In genomic region chr14:99199854-99200653, GRCh38 we compare ENCODE assay signal across 10 cellular contexts.
DNase-seq lines count a peak whose midpoint lies in the region; ATAC-seq and TF ChIP-seq lines count a peak whose summit lies in the region.
"Had no signal": no experiment of that assay in that cellular context is flagged by ENCODE, and none has a peak within 500 bp of the region (broad histone marks: within the 10 kb centered on the region; RNA-seq: fewer than 3 reads in every experiment).

No MANE protein-coding gene starts in this region.

- no peak for TF ChIP-seq EP300 in upper lobe of left lung (IDR thresholded peaks at IDR 0.05)

- H3K79me2 ChIP-seq in GM23338 (replicated peaks; ENCODE audit: insufficient read depth), result peaks cover 48% of the 10 kb centered on the region

- no peaks in the 10 kb centered on the region; the same call in 1 of the 2 replicates for H3F3A ChIP-seq in GM23338 (replicated peaks; ENCODE audit: low read depth)

- H3K27me3 ChIP-seq in CD4-positive, CD25-positive, alpha-beta regulatory T cell (ENCODE audit: control insufficient read depth, insufficient read depth, low read length), result no peaks in the 10 kb centered on the region
- H3K27me3 ChIP-seq in kidney epithelial cell (ENCODE audit: control insufficient read depth, insufficient read depth, low read length) (peaks cover 10% of the 10 kb centered on the region), GM23338 (ENCODE audit: insufficient read depth) (no peaks in the 10 kb centered on the region), upper lobe of left lung (no peaks in the 10 kb centered on the region)

- no peak overlapping the region for H2AFZ ChIP-seq in GM23338

- H3K36me3 Mint-ChIP-seq in CD4-positive, CD25-positive, alpha-beta regulatory T cell, result peaks cover 46% of the 10 kb centered on the region
- no peaks in the 10 kb centered on the region for H3K36me3 Mint-ChIP-seq in HFFc6 (ENCODE audit: low read depth)
- peaks cover 51% of the 10 kb centered on the region for H3K36me3 Mint-ChIP-seq in activated T-helper 2 cell treated with anti-CD3 and anti-CD28 coated beads, Interferon-gamma antibody, Interleukin-2, Interleukin-4, amounts not matched to agents 10 μg/mL and 5 μg/mL and 100 μg/mL, durations not matched to agents 14 hours and 24 hours and 36 hours (ENCODE audit: low read depth)
- H3K36me3 Mint-ChIP-seq in GM23338 (ENCODE audit: low read depth), result no peaks in the 10 kb centered on the region; the same call in 2 of the 3 replicates

- no peaks in the 10 kb centered on the region for H3K9me2 ChIP-seq in GM23338 (ENCODE audit: insufficient read depth)

- no peak for TF ChIP-seq POLR2A in upper lobe of left lung (IDR thresholded peaks at IDR 0.05)

- peaks cover 100% of the 10 kb centered on the region for H3K4me1 ChIP-seq in CD4-positive, CD25-positive, alpha-beta regulatory T cell (ENCODE audit: control insufficient read depth, insufficient read depth, low read length, poor library complexity, severe bottlenecking)
- peaks cover 22% of the 10 kb centered on the region for H3K4me1 ChIP-seq in GM23338 (ENCODE audit: insufficient read depth)
- no peaks in the 10 kb centered on the region for H3K4me1 ChIP-seq in upper lobe of left lung

- peak overlapping the region; percentile 75 for H3K27ac ChIP-seq in CD4-positive, CD25-positive, alpha-beta regulatory T cell (ENCODE audit: insufficient read depth, low read length, poor library complexity, severe bottlenecking)
- no peak overlapping the region; the same call in 1 of the 2 replicates for H3K27ac ChIP-seq in GM23338 (ENCODE audit: low read depth)
- no peak overlapping the region for H3K27ac ChIP-seq in upper lobe of left lung

- TF ChIP-seq CTCF in HFFc6 (IDR thresholded peaks at IDR 0.05), result peak; percentile 16; the same call in 1 of the 2 replicates
- peak; percentile 3 for TF ChIP-seq CTCF in kidney epithelial cell (IDR thresholded peaks at IDR 0.05; ENCODE audit: insufficient read depth, low read length, poor library complexity, severe bottlenecking)
- peak in 1 of 2 experiments; percentile 24; a peak in 1 of 4 replicates for TF ChIP-seq CTCF in GM23338 (conservative IDR thresholded peaks at IDR 0.05; ENCODE audit: low read depth in 2 of 2)
- TF ChIP-seq CTCF in upper lobe of left lung (IDR thresholded peaks at IDR 0.05), result no peak

- H3K4me3 ChIP-seq in CD4-positive, CD25-positive, alpha-beta regulatory T cell (ENCODE audit: low read depth, low read length), result no peak overlapping the region
- H3K4me3 ChIP-seq in kidney epithelial cell (ENCODE audit: low read depth, low read length) (no peak overlapping the region), GM23338 (no peak overlapping the region), upper lobe of left lung (no peak overlapping the region)
- H3K4me3 ChIP-seq: spleen had no signal

- no peak overlapping the region for H3K4me2 ChIP-seq in GM23338

- H3K27ac Mint-ChIP-seq in CD4-positive, CD25-positive, alpha-beta regulatory T cell, result peak overlapping the region; percentile 79 to 94 (median 92)
- no peak overlapping the region for H3K27ac Mint-ChIP-seq in HFFc6
- H3K27ac Mint-ChIP-seq in activated T-helper 2 cell treated with anti-CD3 and anti-CD28 coated beads, Interferon-gamma antibody, Interleukin-2, Interleukin-4, amounts not matched to agents 10 μg/mL and 5 μg/mL and 100 μg/mL, durations not matched to agents 14 hours and 24 hours and 36 hours, result peak overlapping the region; percentile 21
- no peak overlapping the region; the same call in 1 of the 2 replicates for H3K27ac Mint-ChIP-seq in GM23338

- H3K4me1 Mint-ChIP-seq in CD4-positive, CD25-positive, alpha-beta regulatory T cell, result peaks cover 28 to 100% (median 73%) of the 10 kb centered on the region in 4 donors
- H3K4me1 Mint-ChIP-seq in HFFc6 (ENCODE audit: low read depth) (no peaks in the 10 kb centered on the region), GM23338 (peaks cover 28% of the 10 kb centered on the region)
- peaks cover 81% of the 10 kb centered on the region for H3K4me1 Mint-ChIP-seq in activated T-helper 2 cell treated with anti-CD3 and anti-CD28 coated beads, Interferon-gamma antibody, Interleukin-2, Interleukin-4, amounts not matched to agents 10 μg/mL and 5 μg/mL and 100 μg/mL, durations not matched to agents 14 hours and 24 hours and 36 hours (ENCODE audit: low read depth)

- intact Hi-C loops in activated T-helper 2 cell treated with anti-CD3 and anti-CD28 coated beads, Interferon-gamma antibody, Interleukin-2, Interleukin-4, amounts not matched to agents 10 μg/mL and 5 μg/mL and 100 μg/mL, durations not matched to agents 14 hours and 24 hours and 36 hours (cut with micrococcal nuclease), result no loop called here

- peaks cover 83% of the 10 kb centered on the region for H3K36me3 ChIP-seq in CD4-positive, CD25-positive, alpha-beta regulatory T cell (ENCODE audit: control insufficient read depth, insufficient read depth, low read length)
- H3K36me3 ChIP-seq in kidney epithelial cell (ENCODE audit: control insufficient read depth, insufficient read depth, low read length) (no peaks in the 10 kb centered on the region), GM23338 (ENCODE audit: insufficient read depth) (no peaks in the 10 kb centered on the region), upper lobe of left lung (no peaks in the 10 kb centered on the region)
- H3K36me3 ChIP-seq: spleen had no signal

- H3K27me3 Mint-ChIP-seq in CD4-positive, CD25-positive, alpha-beta regulatory T cell, result no peaks in the 10 kb centered on the region
- H3K27me3 Mint-ChIP-seq in HFFc6 (ENCODE audit: insufficient read depth), result peaks cover 12% of the 10 kb centered on the region
- no peaks in the 10 kb centered on the region for H3K27me3 Mint-ChIP-seq in activated T-helper 2 cell treated with anti-CD3 and anti-CD28 coated beads, Interferon-gamma antibody, Interleukin-2, Interleukin-4, amounts not matched to agents 10 μg/mL and 5 μg/mL and 100 μg/mL, durations not matched to agents 14 hours and 24 hours and 36 hours (ENCODE audit: low read depth)
- H3K27me3 Mint-ChIP-seq in GM23338 (ENCODE audit: insufficient read depth, low read depth, poor library complexity), result peaks cover 28% of the 10 kb centered on the region

- H3K9me3 Mint-ChIP-seq in CD4-positive, CD25-positive, alpha-beta regulatory T cell, result peaks cover 0 to 2% (median 0%) of the 10 kb centered on the region in 7 donors
- peaks cover 6% of the 10 kb centered on the region; the same call in 1 of the 2 replicates for H3K9me3 Mint-ChIP-seq in HFFc6
- no peaks in the 10 kb centered on the region for H3K9me3 Mint-ChIP-seq in activated T-helper 2 cell treated with anti-CD3 and anti-CD28 coated beads, Interferon-gamma antibody, Interleukin-2, Interleukin-4, amounts not matched to agents 10 μg/mL and 5 μg/mL and 100 μg/mL, durations not matched to agents 14 hours and 24 hours and 36 hours
- no peaks in the 10 kb centered on the region for H3K9me3 Mint-ChIP-seq in GM23338

- H3K4me3 Mint-ChIP-seq in CD4-positive, CD25-positive, alpha-beta regulatory T cell, result peak overlapping the region; percentile 24 to 85 (median 78)
- H3K4me3 Mint-ChIP-seq in HFFc6, result no peak overlapping the region
- no peak overlapping the region for H3K4me3 Mint-ChIP-seq in activated T-helper 2 cell treated with anti-CD3 and anti-CD28 coated beads, Interferon-gamma antibody, Interleukin-2, Interleukin-4, amounts not matched to agents 10 μg/mL and 5 μg/mL and 100 μg/mL, durations not matched to agents 14 hours and 24 hours and 36 hours (ENCODE audit: low read depth)
- no peak overlapping the region for H3K4me3 Mint-ChIP-seq in GM23338

- no peak for ATAC-seq in CD4-positive, CD25-positive, alpha-beta regulatory T cell (ENCODE audit: low read depth in 2 of 2)
- ATAC-seq in GM23338 (no peak), upper lobe of left lung (ENCODE audit: low FRiP score in 2 of 2) (no peak), GM18517 (IDR thresholded peaks at IDR 0.05; ENCODE audit: unreplicated experiment) (no peak)

- whole genome bisulfite sequencing in upper lobe of left lung, 2 donors, result 69 to 72% methylated on average over 11 to 15 of the region's 16 CpGs

- H3K9me3 ChIP-seq in CD4-positive, CD25-positive, alpha-beta regulatory T cell (ENCODE audit: control insufficient read depth in 2 of 2, low read length in 2 of 2), result no peaks in the 10 kb centered on the region
- no peaks in the 10 kb centered on the region for H3K9me3 ChIP-seq in upper lobe of left lung
- H3K9me3 ChIP-seq: spleen had no signal

- DNase-seq in CD4-positive, CD25-positive, alpha-beta regulatory T cell, result no peak
- no peak for DNase-seq in HFFc6
- DNase-seq in activated T-helper 2 cell treated with anti-CD3 and anti-CD28 coated beads, Interferon-gamma antibody, Interleukin-2, Interleukin-4, amounts not matched to agents 10 μg/mL and 5 μg/mL and 100 μg/mL, durations not matched to agents 14 hours and 24 hours and 36 hours (ENCODE audit: low spot score), result no peak
- no peak for DNase-seq in kidney epithelial cell (ENCODE audit: low read depth)
- no peak for DNase-seq in NOMO-1 treated with DMSO at 0.1 percent for 48 hours (lab: John Stamatoyannopoulos, UW; ENCODE audit: unreplicated experiment)
- no peak for DNase-seq in GM23338 (ENCODE audit: low spot score)
- no peak for DNase-seq in upper lobe of left lung
- DNase-seq: spleen, SW 1271 had no signal

- H4K20me1 ChIP-seq in GM23338 (replicated peaks; ENCODE audit: insufficient read depth), result peaks cover 3% of the 10 kb centered on the region; the same call in 1 of the 2 replicates

TF ChIP-seq in GM23338, 12 proteins besides CTCF, POLR2A, EP300 and RAD21 (continues in another document):
- TF ChIP-seq ZNF331 (CRISPR knock-in tag; IDR thresholded peaks at IDR 0.05; ENCODE audit: low read depth), result no peak
- no peak for TF ChIP-seq EZH2 (IDR thresholded peaks at IDR 0.05; ENCODE audit: low read depth, unreplicated experiment)

Comparison
In these comparisons a context has a peak if more than half of its experiments do, and no peak if none do; other contexts are left out.
1. H3K27ac Mint-ChIP-seq: peak in CD4-positive, CD25-positive, alpha-beta regulatory T cell (3 of 3) and activated T-helper 2 cell treated with anti-CD3 and anti-CD28 coated beads, Interferon-gamma antibody, Interleukin-2, Interleukin-4, amounts not matched to agents 10 μg/mL and 5 μg/mL and 100 μg/mL, durations not matched to agents 14 hours and 24 hours and 36 hours (single experiment); none in HFFc6 (single experiment) and GM23338 (single experiment).
2. H3K4me3 Mint-ChIP-seq: peak in CD4-positive, CD25-positive, alpha-beta regulatory T cell (4 of 4); none in HFFc6 (single experiment), activated T-helper 2 cell treated with anti-CD3 and anti-CD28 coated beads, Interferon-gamma antibody, Interleukin-2, Interleukin-4, amounts not matched to agents 10 μg/mL and 5 μg/mL and 100 μg/mL, durations not matched to agents 14 hours and 24 hours and 36 hours (single experiment) and GM23338 (single experiment).
3. CTCF ChIP-seq: peak in HFFc6 (single experiment) and kidney epithelial cell (single experiment); none in upper lobe of left lung (0 of 6).